In genomic region chr4:147325566-147325965, GRCh38 we compare ENCODE assay signal across 29 cellular contexts.
DNase-seq lines count a peak whose midpoint lies in the region; ATAC-seq lines count a peak whose summit lies in the region.
"Had no signal": no experiment of that assay in that cellular context is flagged by ENCODE, and none has a peak within 500 bp of the region (broad histone marks: within the 10 kb centered on the region; RNA-seq: fewer than 3 reads in every experiment).

No MANE protein-coding gene starts in this region.

- H3K27me3 ChIP-seq in adipocyte (replicated peaks; ENCODE audit: control insufficient read depth, insufficient read depth, low read length) = no peaks in the 10 kb centered on the region
- H3K27me3 ChIP-seq: ascending aorta, neutrophil, SJSA1, uterus had no signal

- H3K9ac ChIP-seq in adipocyte (ENCODE audit: low read length) = peak overlapping the region; percentile 34

- DNase-seq in SKM-1 treated with dmso at 0.1 percent for 144 hours (lab: John Stamatoyannopoulos, UW; ENCODE audit: unreplicated experiment) = peak; percentile 27
- no peak for DNase-seq in SKM-1 (lab: John Stamatoyannopoulos, UW; ENCODE audit: unreplicated experiment)
- peak; percentile 64 for DNase-seq in adipocyte (ENCODE audit: low read depth)
- peak; percentile 56 for DNase-seq in fibroblast of the conjunctiva (ENCODE audit: low read depth)
- no peak for DNase-seq in activated T-cell treated with anti-CD3 and anti-CD28 coated beads, Interleukin-2, amount 50 U/mL, for 4 hours
- DNase-seq in stimulated activated CD4-positive, alpha-beta T cell treated with anti-CD3 and anti-CD28 coated beads, Interleukin-15, amount 100 ng/mL, for 24 hours = no peak
- no peak for DNase-seq in NCI-H345 treated with DMSO at 0.1 percent for 48 hours (lab: John Stamatoyannopoulos, UW; ENCODE audit: unreplicated experiment)
- DNase-seq: 8988T; activated CD4-positive, alpha-beta memory T cell treated with anti-CD3 and anti-CD28 coated beads, Interleukin-2, amount 10 ng/mL, durations not matched to agents 7 days and 5 days; activated CD4-positive, alpha-beta T cell treated with anti-CD3 and anti-CD28 coated beads for 1 hour; activated CD8-positive, alpha-beta memory T cell treated with anti-CD3 and anti-CD28 coated beads, Interleukin-2, amount 50 U/mL, for 48 hours; CD8-positive, alpha-beta memory T cell; DMS 273 treated with DMSO at 0.1 percent for 48 hours; foreskin melanocyte; NCI-H2029; NCI-H69; RPMI8226; stimulated activated naive CD4-positive, alpha-beta T cell treated with Interleukin-2 at 50 U/mL for 16 hours; T-helper 17 cell; uterus had no signal

- H3K9me3 Mint-ChIP-seq in activated T-cell treated with anti-CD3 and anti-CD28 coated beads, Interleukin-2, amount 50 U/mL, for 4 hours = no peaks in the 10 kb centered on the region
- H3K9me3 Mint-ChIP-seq: activated CD4-positive, alpha-beta memory T cell treated with anti-CD3 and anti-CD28 coated beads, Interleukin-2, amount 10 ng/mL, durations not matched to agents 7 days and 5 days; activated T-helper 2 cell treated with anti-CD3 and anti-CD28 coated beads, Interferon-gamma antibody, Interleukin-2, Interleukin-4, amounts not matched to agents 10 μg/mL and 5 μg/mL and 100 μg/mL, durations not matched to agents 14 hours and 24 hours and 36 hours had no signal

- no peaks in the 10 kb centered on the region for H3K4me1 Mint-ChIP-seq in activated T-cell treated with anti-CD3 and anti-CD28 coated beads, Interleukin-2, amount 50 U/mL, for 4 hours (ENCODE audit: low read depth)
- H3K4me1 Mint-ChIP-seq: activated CD4-positive, alpha-beta memory T cell treated with anti-CD3 and anti-CD28 coated beads, Interleukin-2, amount 10 ng/mL, durations not matched to agents 7 days and 5 days; CD8-positive, alpha-beta memory T cell; memory B cell; T-helper 17 cell had no signal

- no peaks in the 10 kb centered on the region for H3K36me3 ChIP-seq in adipocyte (ENCODE audit: control insufficient read depth, insufficient read depth, low read length, severe bottlenecking)
- H3K36me3 ChIP-seq: ascending aorta, neutrophil, prostate gland, SJSA1, uterus had no signal

- peaks cover 7% of the 10 kb centered on the region for H3K4me1 ChIP-seq in adipocyte (ENCODE audit: control insufficient read depth, insufficient read depth, low read length)
- H3K4me1 ChIP-seq: ascending aorta, prostate gland, SJSA1, uterus had no signal

- H3K27me3 Mint-ChIP-seq in activated T-cell treated with anti-CD3 and anti-CD28 coated beads, Interleukin-2, amount 50 U/mL, for 4 hours (ENCODE audit: low read depth) = no peaks in the 10 kb centered on the region
- H3K27me3 Mint-ChIP-seq: activated CD4-positive, alpha-beta memory T cell treated with anti-CD3 and anti-CD28 coated beads, Interleukin-2, amount 10 ng/mL, durations not matched to agents 7 days and 5 days; memory B cell had no signal

- no peaks in the 10 kb centered on the region for H3K9me3 ChIP-seq in adipocyte (ENCODE audit: control insufficient read depth, low read length)
- H3K9me3 ChIP-seq: ascending aorta, neutrophil, prostate gland, SJSA1, uterus had no signal

- ATAC-seq in activated T-cell treated with anti-CD3 and anti-CD28 coated beads, Interleukin-2, amount 50 U/mL, for 4 hours = no peak
- ATAC-seq in HG02970 (IDR thresholded peaks at IDR 0.05; ENCODE audit: low FRiP score, unreplicated experiment) = no peak
- ATAC-seq: activated naive CD4-positive, alpha-beta T cell treated with anti-CD3 and anti-CD28 coated beads, Interleukin-2, amount 50 U/mL, for 72 hours; sciatic nerve; T-helper 17 cell had no signal

- no peak overlapping the region for H3K4me3 ChIP-seq in adipocyte (ENCODE audit: low read length)
- H3K4me3 ChIP-seq: ascending aorta, prostate gland, SJSA1, uterus had no signal

- H3K36me3 Mint-ChIP-seq in activated T-cell treated with anti-CD3 and anti-CD28 coated beads, Interleukin-2, amount 50 U/mL, for 4 hours (ENCODE audit: insufficient read depth) = no peaks in the 10 kb centered on the region
- H3K36me3 Mint-ChIP-seq: activated naive CD4-positive, alpha-beta T cell treated with anti-CD3 and anti-CD28 coated beads, Interleukin-2, amount 50 U/mL, for 72 hours; CD8-positive, alpha-beta memory T cell; memory B cell had no signal

- H3K4me3 Mint-ChIP-seq in activated T-cell treated with anti-CD3 and anti-CD28 coated beads, Interleukin-2, amount 50 U/mL, for 4 hours = no peak overlapping the region
- H3K4me3 Mint-ChIP-seq: activated CD4-positive, alpha-beta memory T cell treated with anti-CD3 and anti-CD28 coated beads, Interleukin-2, amount 10 ng/mL, durations not matched to agents 7 days and 5 days; CD8-positive, alpha-beta memory T cell; memory B cell; T-helper 17 cell had no signal

Comparison
In these comparisons a context has a peak if more than half of its experiments do, and no peak if none do; other contexts are left out.
1. DNase-seq: peak in SKM-1 treated with dmso at 0.1 percent for 144 hours (single experiment), adipocyte (single experiment) and fibroblast of the conjunctiva (single experiment); none in SKM-1 (single experiment), activated T-cell treated with anti-CD3 and anti-CD28 coated beads, Interleukin-2, amount 50 U/mL, for 4 hours (single experiment), stimulated activated CD4-positive, alpha-beta T cell treated with anti-CD3 and anti-CD28 coated beads, Interleukin-15, amount 100 ng/mL, for 24 hours (single experiment) and NCI-H345 treated with DMSO at 0.1 percent for 48 hours (single experiment).